ENCODE assay signal across 8 cellular contexts in the genomic region with DNA sequence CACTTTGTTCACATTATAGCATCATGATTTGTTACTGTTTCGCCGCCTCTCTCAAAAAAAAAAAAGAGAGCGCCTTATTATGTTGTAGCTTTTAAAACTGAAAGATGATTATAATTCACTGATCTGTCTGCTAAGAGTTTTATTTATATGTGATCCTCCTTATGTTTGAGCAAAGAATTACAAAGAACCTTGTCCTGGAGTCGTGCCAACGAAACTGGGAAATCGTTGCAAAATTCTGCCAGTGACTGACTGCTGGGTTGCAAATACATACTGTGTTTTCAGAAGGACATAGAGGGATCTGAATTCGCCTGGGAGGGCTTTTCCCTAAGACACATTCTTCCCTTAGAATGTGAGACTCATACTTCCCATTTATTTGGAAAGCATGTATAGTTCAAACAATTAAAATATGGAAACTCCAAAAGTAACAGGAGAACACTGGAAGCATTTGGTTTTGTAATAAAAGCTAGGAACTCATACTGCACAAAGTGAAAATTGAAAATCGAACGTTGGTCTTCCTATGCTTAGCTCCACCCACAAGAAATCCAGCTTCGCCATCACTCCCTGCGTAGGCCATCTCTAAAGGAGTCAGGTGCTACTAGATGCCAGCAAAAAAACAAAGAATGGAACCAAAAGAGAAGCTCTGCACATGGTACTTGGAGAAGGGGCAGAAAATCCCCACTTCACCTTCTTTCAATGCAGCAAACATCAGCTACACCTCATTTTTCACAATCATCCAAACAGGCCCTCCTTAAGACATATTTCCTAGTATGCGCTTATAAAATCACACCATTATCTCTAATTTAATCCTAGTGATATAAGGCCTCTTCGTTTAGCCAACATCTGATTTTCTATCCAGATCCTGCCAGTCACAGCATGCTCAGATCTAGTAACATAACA. TPM values are rescaled to one million over a fixed set of nuclear protein-coding genes. Genes with fewer than 3 reads are reported as not detected.
DNase-seq lines count a peak whose midpoint lies in the region; FAIRE-seq and TF ChIP-seq lines count a peak whose summit lies in the region.
"Not testable (repeated sequence)": the region's sequence is repeated elsewhere in the genome, so short reads cannot be mapped to it uniquely, and the experiment has no call there.

No MANE protein-coding gene starts in this region.

- peaks cover 20% of the 10 kb centered on the region for H3F3A ChIP-seq in SK-N-SH (replicated peaks; ENCODE audit: insufficient read depth)

- H3K36me3 ChIP-seq in KMS-11 (ENCODE audit: insufficient read depth); SK-N-SH (replicated peaks in 1 of 2; ENCODE audit: control insufficient read depth in 1 of 2, insufficient read depth in 2 of 2, low read length in 1 of 2); endodermal cell (ENCODE audit: control insufficient read depth, insufficient read depth, low read length); keratinocyte (ENCODE audit: control insufficient read depth in 2 of 2, extremely low read depth in 1 of 2, insufficient read depth in 2 of 2, low read length in 2 of 2); stomach: not testable (repeated sequence)

- H3K4me2 ChIP-seq in KMS-11 (peak overlapping the region; percentile 66), SK-N-SH (0 out of 2 replicates have a peak overlapping the region, but pooled peaks have one; percentile 41), keratinocyte (ENCODE audit: control insufficient read depth, extremely low read depth, insufficient read depth, low read depth, low read length) (peak overlapping the region; percentile 95)

- H3K4me3 ChIP-seq in KMS-11 (IDR thresholded peaks at IDR 0.05; ENCODE audit: insufficient read depth, low read depth, low read length); SK-N-SH (ENCODE audit: low read depth in 2 of 2, low read length in 1 of 2): not testable (repeated sequence)
- H3K4me3 ChIP-seq in endodermal cell (ENCODE audit: low read length): peak overlapping the region; percentile 100
- H3K4me3 ChIP-seq in keratinocyte (ENCODE audit: control insufficient read depth in 2 of 3, extremely low read depth in 1 of 3, insufficient read depth in 2 of 3, low read depth in 1 of 3, low read length in 3 of 3): peak overlapping the region; percentile 46 to 94 (median 72)
- peak overlapping the region in 2 of 4 donors; percentile 5 to 16 for H3K4me3 ChIP-seq in stomach

- H4K20me1 ChIP-seq in KMS-11 (ENCODE audit: insufficient read depth); SK-N-SH (ENCODE audit: insufficient read depth); keratinocyte (ENCODE audit: control insufficient read depth, extremely low read depth, insufficient read depth, low read length): not testable (repeated sequence)

- H3K4me1 Mint-ChIP-seq in activated naive CD8-positive, alpha-beta T cell treated with anti-CD3 and anti-CD28 coated beads for 36 hours: peaks cover 44% of the 10 kb centered on the region
- H3K4me1 Mint-ChIP-seq in endodermal cell: peaks cover 53% of the 10 kb centered on the region
- H3K4me1 Mint-ChIP-seq in nephron: peaks cover 45% of the 10 kb centered on the region

- peak; percentile 64 for FAIRE-seq in keratinocyte (lab: Jason Lieb, UNC)

- H3K9me3 ChIP-seq in SK-N-SH; endodermal cell (ENCODE audit: control insufficient read depth, low read length); keratinocyte (ENCODE audit: control insufficient read depth, low read depth, low read length); stomach: not testable (repeated sequence)

- peak overlapping the region; percentile 75 for H3K27ac ChIP-seq in KMS-11
- H3K27ac ChIP-seq in SK-N-SH (ENCODE audit: low read depth in 2 of 2, low read length in 1 of 2): peak overlapping the region; percentile 22 to 86
- H3K27ac ChIP-seq in endodermal cell (ENCODE audit: low read depth, low read length): not testable (repeated sequence)
- peak overlapping the region; percentile 89 for H3K27ac ChIP-seq in keratinocyte (ENCODE audit: control insufficient read depth, insufficient read depth, low read length)
- peak overlapping the region; percentile 61 to 100 (median 100) for H3K27ac ChIP-seq in stomach

- H3K4me1 ChIP-seq in KMS-11 (ENCODE audit: low read depth, poor library complexity, severe bottlenecking) (peaks cover 35% of the 10 kb centered on the region), endodermal cell (ENCODE audit: control insufficient read depth, insufficient read depth, low read length) (peaks cover 14% of the 10 kb centered on the region), keratinocyte (ENCODE audit: control insufficient read depth, extremely low read depth, insufficient read depth, low read length) (peaks cover 22% of the 10 kb centered on the region), stomach (peaks cover 0 to 47% (median 19%) of the 10 kb centered on the region in 4 donors)
- not testable (repeated sequence) for H3K4me1 ChIP-seq in SK-N-SH (ENCODE audit: control insufficient read depth in 1 of 2, insufficient read depth in 2 of 2, low read depth in 1 of 2, low read length in 1 of 2)

- 74% methylated on average over 13 of the region's 13 CpGs for WGBS in SK-N-SH (ENCODE audit: low lambda C conversion rate)
- 32 to 49% methylated on average over 4 to 13 of the region's 13 CpGs for WGBS in endodermal cell (ENCODE audit: insufficient coverage in 1 of 2, insufficient read length in 1 of 2), 2 experiments
- WGBS in stomach, 5 donors: 16 to 27% (median 22%) methylated on average over 13 of the region's 13 CpGs

- H3K79me2 ChIP-seq in KMS-11 (ENCODE audit: insufficient read depth, low read depth): peaks cover 62% of the 10 kb centered on the region
- H3K79me2 ChIP-seq in SK-N-SH (ENCODE audit: insufficient read depth): peaks cover 21% of the 10 kb centered on the region
- peaks cover 44% of the 10 kb centered on the region for H3K79me2 ChIP-seq in keratinocyte (ENCODE audit: control insufficient read depth, insufficient read depth, low read length)

- intact Hi-C loops in stomach (cut with DNase I; ENCODE audit: low total_unique reads): not testable (repeated sequence)

- not testable (repeated sequence) for H3K27me3 ChIP-seq in KMS-11 (ENCODE audit: insufficient read depth, low read depth); SK-N-SH (ENCODE audit: insufficient read depth); endodermal cell (ENCODE audit: control insufficient read depth, insufficient read depth, low read length, poor library complexity, severe bottlenecking); keratinocyte (ENCODE audit: control insufficient read depth, extremely low read depth, insufficient read depth, low read length); stomach

- peak overlapping the region; percentile 79 for H3K9ac ChIP-seq in KMS-11
- not testable (repeated sequence) for H3K9ac ChIP-seq in SK-N-SH
- peak overlapping the region; percentile 91 for H3K9ac ChIP-seq in endodermal cell (ENCODE audit: extremely low read depth, low read length, poor library complexity, severe bottlenecking)
- H3K9ac ChIP-seq in keratinocyte (ENCODE audit: control insufficient read depth, extremely low read depth, insufficient read depth, low read length): peak overlapping the region; percentile 84

- dilution Hi-C loops in keratinocyte (cut with MboI; ENCODE audit: extremely low pct_ligation_motif_present, low sequenced_read_pairs): not testable (repeated sequence)

- H3K9me2 ChIP-seq in SK-N-SH: not testable (repeated sequence)

- H3K9me3 Mint-ChIP-seq in activated naive CD8-positive, alpha-beta T cell treated with anti-CD3 and anti-CD28 coated beads for 36 hours; endodermal cell; nephron: not testable (repeated sequence)

- TF ChIP-seq EP300 in SK-N-SH (IDR thresholded peaks at IDR 0.05; ENCODE audit: borderline replicate concordance in 1 of 2, low read depth in 1 of 2, low read length in 1 of 2); stomach (IDR thresholded peaks at IDR 0.05): not testable (repeated sequence)

- TF ChIP-seq RAD21 in SK-N-SH (IDR thresholded peaks at IDR 0.05; ENCODE audit: low read length): not testable (repeated sequence)

- H3K4me3 Mint-ChIP-seq in activated naive CD8-positive, alpha-beta T cell treated with anti-CD3 and anti-CD28 coated beads for 36 hours: peak overlapping the region; percentile 78
- H3K4me3 Mint-ChIP-seq in endodermal cell: peak overlapping the region; percentile 89
- H3K4me3 Mint-ChIP-seq in nephron: peak overlapping the region; percentile 74 to 84 (median 75)

- POLR2A ChIA-PET in SK-N-SH (lab: Yijun Ruan, JAX): not testable (repeated sequence)

- peaks cover 17% of the 10 kb centered on the region for H3K36me3 Mint-ChIP-seq in activated naive CD8-positive, alpha-beta T cell treated with anti-CD3 and anti-CD28 coated beads for 36 hours
- H3K36me3 Mint-ChIP-seq in endodermal cell (ENCODE audit: low read depth); nephron (ENCODE audit: low read depth): not testable (repeated sequence)

- CTCF ChIA-PET in SK-N-SH (lab: Yijun Ruan, JAX): interaction anchor here (0.7 to 1.0 kb wide), 2 partner anchors 19 to 409 kb away, joined by 3 to 4 read pairs; no protein-coding TSS in a partner anchor

- TF ChIP-seq CTCF in KMS-11 (conservative IDR thresholded peaks at IDR 0.05; ENCODE audit: low read depth, low read length); SK-N-SH (IDR thresholded peaks at IDR 0.05); endodermal cell (conservative IDR thresholded peaks at IDR 0.05); keratinocyte (optimal IDR thresholded peaks at IDR 0.05 in 1 of 3, IDR thresholded peaks at IDR 0.05 in 1 of 3, conservative IDR thresholded peaks at IDR 0.05 in 1 of 3; ENCODE audit: extremely low read depth in 1 of 3, insufficient read depth in 2 of 3, low read length in 3 of 3); nephron (IDR thresholded peaks at IDR 0.05; ENCODE audit: unreplicated experiment in 3 of 3); stomach (IDR thresholded peaks at IDR 0.05): not testable (repeated sequence)

- DNase-seq in CD1c-positive myeloid dendritic cell (ENCODE audit: extremely low spot score) (peak; percentile 39), endodermal cell (peak; percentile 39), stomach (peak; percentile 26)
- not testable (repeated sequence) for DNase-seq in SK-N-SH; activated naive CD8-positive, alpha-beta T cell treated with anti-CD3 and anti-CD28 coated beads for 36 hours; keratinocyte (ENCODE audit: low read depth, low spot score)

- TF ChIP-seq POLR2A in stomach (IDR thresholded peaks at IDR 0.05): not testable (repeated sequence)

- H3K27me3 Mint-ChIP-seq in activated naive CD8-positive, alpha-beta T cell treated with anti-CD3 and anti-CD28 coated beads for 36 hours; endodermal cell (ENCODE audit: insufficient read depth); nephron (ENCODE audit: low read depth): not testable (repeated sequence)

- not testable (repeated sequence) for H3K9me1 ChIP-seq in keratinocyte (ENCODE audit: control insufficient read depth, extremely low read depth, insufficient read depth, low read length)

- H3K27ac Mint-ChIP-seq in activated naive CD8-positive, alpha-beta T cell treated with anti-CD3 and anti-CD28 coated beads for 36 hours: peak overlapping the region; percentile 92
- H3K27ac Mint-ChIP-seq in endodermal cell (peak overlapping the region; percentile 87), nephron (peak overlapping the region; percentile 93 to 98 (median 95))

- not testable (repeated sequence) for H2AFZ ChIP-seq in KMS-11 (ENCODE audit: low read depth); SK-N-SH (ENCODE audit: low read depth); keratinocyte (ENCODE audit: control insufficient read depth, low read length)

RNA-seq across cellular contexts. Expression of a gene that starts 2.8 kb away (rescaled TPM):
- polyA plus RNA-seq in SK-N-SH (2012; rRNA removed): 6.9 and 7.1 TPM in 2 replicates
- polyA plus RNA-seq in SK-N-SH (2012; cell fraction: cytosol; rRNA removed): 7.6 and 8.5 TPM in 2 replicates
- polyA plus RNA-seq in SK-N-SH (2012; cell fraction: nucleus; rRNA removed): 13.4 and 14.5 TPM in 2 replicates
- total RNA-seq in activated naive CD8-positive, alpha-beta T cell treated with anti-CD3 and anti-CD28 coated beads for 36 hours: 10 to 100 TPM; 55.6 to 59.0 TPM
- total RNA-seq in endodermal cell: 100 to 1,000 TPM; 100 to 123 TPM
- 45.7 TPM for polyA plus RNA-seq in endodermal cell (2013, experiment 1 of 2)
- polyA plus RNA-seq in endodermal cell (2013, experiment 2 of 2): 46.1 TPM
- polyA plus RNA-seq in keratinocyte: 16.9 to 19.1 TPM (median 17.3 TPM) in 3 replicates
- polyA plus RNA-seq in keratinocyte (2011; ENCODE audit: low read depth): 13.1 TPM
- polyA plus RNA-seq in keratinocyte (2011; cell fraction: cytosol; rRNA removed): 7.4 and 10.7 TPM in 2 replicates
- 25.3 and 32.5 TPM in 2 replicates for polyA plus RNA-seq in keratinocyte (2011; cell fraction: nucleus; rRNA removed)
- 23.6 and 26.4 TPM in 2 replicates for polyA plus RNA-seq in keratinocyte (2012; ENCODE audit: low replicate concordance)
- polyA minus RNA-seq in keratinocyte: 33.8 to 58.6 TPM (median 48.4 TPM) in 3 replicates
- 14.0 TPM for polyA minus RNA-seq in keratinocyte (2011; cell fraction: cytosol; rRNA and poly(A)+ RNA removed)
- polyA minus RNA-seq in keratinocyte (2011; cell fraction: nucleus; rRNA and poly(A)+ RNA removed): 53.1 and 94.6 TPM in 2 replicates
- 10 to 100 TPM; 24.3 to 40.2 (median 31.7) TPM for total RNA-seq in stomach
- polyA plus RNA-seq in stomach: 1 to 10 TPM; 6.3 to 9.6 (median 7.1) TPM

Comparison
In these comparisons a context has a peak if more than half of its experiments do, and no peak if none do; other contexts are left out.
1. H3K4me2 ChIP-seq: peak in every context shown above with its lines; median percentile 95 in keratinocyte; 66 in KMS-11; 41 in SK-N-SH.